20 cellular contexts compared by ENCODE assay signal in genomic region chr3:57233799-57234198, GRCh38. TPM values are rescaled to one million over a fixed set of nuclear protein-coding genes. Genes with fewer than 3 reads are reported as not detected.
DNase-seq lines count a peak whose midpoint lies in the region; ATAC-seq and TF ChIP-seq lines count a peak whose summit lies in the region.
"Had no signal": no experiment of that assay in that cellular context is flagged by ENCODE, and none has a peak within 500 bp of the region (broad histone marks: within the 10 kb centered on the region; RNA-seq: fewer than 3 reads in every experiment).

No MANE protein-coding gene starts in this region.

- no peaks in the 10 kb centered on the region for H3K27me3 ChIP-seq in Loucy (ENCODE audit: insufficient read depth, low read length, poor library complexity, severe bottlenecking)
- H3K27me3 ChIP-seq: BLaER1 had no signal

- no peak overlapping the region for H3K9ac ChIP-seq in Loucy (ENCODE audit: low read depth, low read length, poor library complexity, severe bottlenecking)
- H3K9ac ChIP-seq: BLaER1, GM23248 had no signal

- H3K4me1 Mint-ChIP-seq in activated B cell treated with CpG ODN at 0.5 μM for 24 hours = peaks cover 60% of the 10 kb centered on the region
- H3K4me1 Mint-ChIP-seq in stimulated activated memory B cell treated with anti-CD40 and anti-IgM and Interleukin-4, amounts not matched to agents 10 μg/mL and 1 μg/mL and 100 μg/mL, for 72 hours = peaks cover 34% of the 10 kb centered on the region
- peaks cover 19% of the 10 kb centered on the region for H3K4me1 Mint-ChIP-seq in activated CD8-positive, alpha-beta memory T cell treated with anti-CD3 and anti-CD28 coated beads, Interleukin-2, amount 10 ng/mL, durations not matched to agents 7 days and 5 days

- H3K4me3 Mint-ChIP-seq in activated B cell treated with CpG ODN at 0.5 μM for 24 hours = no peak overlapping the region
- no peak overlapping the region for H3K4me3 Mint-ChIP-seq in stimulated activated memory B cell treated with anti-CD40 and anti-IgM and Interleukin-4, amounts not matched to agents 10 μg/mL and 1 μg/mL and 100 μg/mL, for 72 hours
- no peak overlapping the region for H3K4me3 Mint-ChIP-seq in activated CD8-positive, alpha-beta memory T cell treated with anti-CD3 and anti-CD28 coated beads, Interleukin-2, amount 10 ng/mL, durations not matched to agents 7 days and 5 days
- H3K4me3 Mint-ChIP-seq: CD8-positive, alpha-beta T cell had no signal

- no peak overlapping the region for H3K27ac ChIP-seq in HEK293 (ENCODE audit: extremely low read depth, low read depth, low read length)
- H3K27ac ChIP-seq: BLaER1, C4-2B, GM23248 had no signal

- H3K9me3 ChIP-seq in HEK293 (ENCODE audit: control insufficient read depth, insufficient read depth, low read depth, low read length) (no peaks in the 10 kb centered on the region), Loucy (ENCODE audit: insufficient read depth, low read depth, low read length) (no peaks in the 10 kb centered on the region; the same call in 1 of the 2 replicates)
- H3K9me3 ChIP-seq: Caco-2 had no signal

- H3K9me2 ChIP-seq in Loucy (replicated peaks; ENCODE audit: low read depth, low read length) = no peaks in the 10 kb centered on the region

- H3K36me3 ChIP-seq in HEK293 (ENCODE audit: control insufficient read depth in 2 of 2, insufficient read depth in 1 of 2, low read length in 2 of 2) (peaks cover 7 to 18% of the 10 kb centered on the region in 2 experiments; a peak in 2 of 3 replicates), Loucy (ENCODE audit: insufficient read depth, low read length) (peaks cover 22% of the 10 kb centered on the region)

- ATAC-seq in activated B cell treated with CpG ODN at 0.5 μM for 24 hours (ENCODE audit: low read depth) = no peak
- ATAC-seq in stimulated activated memory B cell treated with anti-CD40 and anti-IgM and Interleukin-4, amounts not matched to agents 10 μg/mL and 1 μg/mL and 100 μg/mL, for 72 hours = no peak
- no peak for ATAC-seq in activated CD8-positive, alpha-beta memory T cell treated with anti-CD3 and anti-CD28 coated beads, Interleukin-2, amount 10 ng/mL, durations not matched to agents 7 days and 5 days
- ATAC-seq in HG03565 (IDR thresholded peaks at IDR 0.05; ENCODE audit: unreplicated experiment) = no peak
- ATAC-seq: CD8-positive, alpha-beta T cell had no signal

- H3K4me2 ChIP-seq in Loucy (ENCODE audit: low read depth, low read length, poor library complexity, severe bottlenecking) = peak overlapping the region; percentile 41
- H3K4me2 ChIP-seq: BLaER1 had no signal

- intact Hi-C loops in activated B cell treated with CpG ODN at 0.5 μM for 24 hours (cut with micrococcal nuclease) = loop anchor here (2.0 kb wide), 1 partner anchor 363 kb away; the partner anchor contains the start of gene ARF4

- TF ChIP-seq CTCF in HEK293 (tag by site-specific recombination; IDR thresholded peaks at IDR 0.05) = no peak
- TF ChIP-seq CTCF in Loucy (conservative IDR thresholded peaks at IDR 0.05; ENCODE audit: low read length) = no peak
- no peak for TF ChIP-seq CTCF in activated B cell treated with CpG ODN at 0.5 μM for 24 hours (IDR thresholded peaks at IDR 0.05)

- no peaks in the 10 kb centered on the region for H3F3A ChIP-seq in Loucy (ENCODE audit: low read depth)

- CTCF ChIA-PET in HEK293 (lab: Yijun Ruan, JAX) (no interaction called here), activated B cell treated with CpG ODN at 0.5 μM for 24 hours (lab: Charles Lee) (interaction anchor here (0.9 to 1.4 kb wide), 3 partner anchors 10 to 238 kb away, joined by 3 to 5 read pairs (median 3); no protein-coding TSS in a partner anchor)
- CTCF ChIA-PET in activated CD8-positive, alpha-beta memory T cell treated with anti-CD3 and anti-CD28 coated beads, Interleukin-2, amount 10 ng/mL, durations not matched to agents 7 days and 5 days (lab: Charles Lee) = interaction anchor here (0.9 to 3.4 kb wide), 3 partner anchors 11 to 245 kb away, joined by 3 to 7 read pairs (median 3); no protein-coding TSS in a partner anchor

- H3K4me1 ChIP-seq in HEK293 (ENCODE audit: control insufficient read depth, insufficient read depth, low read length) (no peaks in the 10 kb centered on the region; the same call in 1 of the 2 replicates), Loucy (ENCODE audit: insufficient read depth, low read length, poor library complexity, severe bottlenecking) (peaks cover 36% of the 10 kb centered on the region)

- peaks cover 74% of the 10 kb centered on the region for H3K79me2 ChIP-seq in Loucy (ENCODE audit: insufficient read depth, low read length)

- POLR2A ChIA-PET in HEK293 (lab: Yijun Ruan, JAX) (no interaction called here), activated B cell treated with CpG ODN at 0.5 μM for 24 hours (lab: Charles Lee) (interaction anchor here (0.7 to 2.1 kb wide), 4 partner anchors 8 to 551 kb away, joined by 3 to 6 read pairs (median 5); partner anchors contain the start of gene TASOR)

- H3K36me3 Mint-ChIP-seq in activated B cell treated with CpG ODN at 0.5 μM for 24 hours (ENCODE audit: low read depth) = peaks cover 23% of the 10 kb centered on the region
- H3K36me3 Mint-ChIP-seq in stimulated activated memory B cell treated with anti-CD40 and anti-IgM and Interleukin-4, amounts not matched to agents 10 μg/mL and 1 μg/mL and 100 μg/mL, for 72 hours = peaks cover 8% of the 10 kb centered on the region
- H3K36me3 Mint-ChIP-seq in activated CD8-positive, alpha-beta memory T cell treated with anti-CD3 and anti-CD28 coated beads, Interleukin-2, amount 10 ng/mL, durations not matched to agents 7 days and 5 days = peaks cover 14% of the 10 kb centered on the region

- H3K4me3 ChIP-seq in HEK293 (ENCODE audit: low read depth, low read length) (no peak overlapping the region), Loucy (ENCODE audit: low read length, poor library complexity, severe bottlenecking) (no peak overlapping the region)
- H3K4me3 ChIP-seq: BLaER1, GM23248 had no signal

- peak overlapping the region; percentile 53 for H3K27ac Mint-ChIP-seq in activated B cell treated with CpG ODN at 0.5 μM for 24 hours
- peak overlapping the region; percentile 90 for H3K27ac Mint-ChIP-seq in stimulated activated memory B cell treated with anti-CD40 and anti-IgM and Interleukin-4, amounts not matched to agents 10 μg/mL and 1 μg/mL and 100 μg/mL, for 72 hours
- H3K27ac Mint-ChIP-seq in activated CD8-positive, alpha-beta memory T cell treated with anti-CD3 and anti-CD28 coated beads, Interleukin-2, amount 10 ng/mL, durations not matched to agents 7 days and 5 days = no peak overlapping the region
- H3K27ac Mint-ChIP-seq: CD4-positive, CD25-positive, alpha-beta regulatory T cell; CD8-positive, alpha-beta T cell had no signal

- no peaks in the 10 kb centered on the region for H3K27me3 Mint-ChIP-seq in activated B cell treated with CpG ODN at 0.5 μM for 24 hours
- no peaks in the 10 kb centered on the region for H3K27me3 Mint-ChIP-seq in stimulated activated memory B cell treated with anti-CD40 and anti-IgM and Interleukin-4, amounts not matched to agents 10 μg/mL and 1 μg/mL and 100 μg/mL, for 72 hours
- no peaks in the 10 kb centered on the region for H3K27me3 Mint-ChIP-seq in activated CD8-positive, alpha-beta memory T cell treated with anti-CD3 and anti-CD28 coated beads, Interleukin-2, amount 10 ng/mL, durations not matched to agents 7 days and 5 days
- H3K27me3 Mint-ChIP-seq: CD4-positive, CD25-positive, alpha-beta regulatory T cell had no signal

- H2AFZ ChIP-seq in Loucy (ENCODE audit: low read length) = no peak overlapping the region
- H2AFZ ChIP-seq: GM23248 had no signal

- DNase-seq in activated B cell treated with CpG ODN at 0.5 μM for 24 hours (no peak), cerebellar nuclear complex (lab: John Stamatoyannopoulos, UW) (no peak)
- no peak for DNase-seq in activated CD8-positive, alpha-beta memory T cell treated with anti-CD3 and anti-CD28 coated beads, Interleukin-2, amount 10 ng/mL, durations not matched to agents 7 days and 5 days
- DNase-seq: Caco-2; CD4-positive, CD25-positive, alpha-beta regulatory T cell; CD8-positive, alpha-beta T cell; DMS153; DND-41; GM23248; H7; HCEC 1CT had no signal

- peaks cover 28% of the 10 kb centered on the region for H4K20me1 ChIP-seq in Loucy (ENCODE audit: insufficient read depth, low read length, poor library complexity, severe bottlenecking)

- no peaks in the 10 kb centered on the region for H3K9me3 Mint-ChIP-seq in activated B cell treated with CpG ODN at 0.5 μM for 24 hours
- H3K9me3 Mint-ChIP-seq in stimulated activated memory B cell treated with anti-CD40 and anti-IgM and Interleukin-4, amounts not matched to agents 10 μg/mL and 1 μg/mL and 100 μg/mL, for 72 hours = no peaks in the 10 kb centered on the region
- peaks cover under 1% of the 10 kb centered on the region for H3K9me3 Mint-ChIP-seq in activated CD8-positive, alpha-beta memory T cell treated with anti-CD3 and anti-CD28 coated beads, Interleukin-2, amount 10 ng/mL, durations not matched to agents 7 days and 5 days (ENCODE audit: low read depth)
- H3K9me3 Mint-ChIP-seq: CD4-positive, CD25-positive, alpha-beta regulatory T cell; CD8-positive, alpha-beta T cell had no signal

TF ChIP-seq in HEK293, 187 proteins besides CTCF, POLR2A, EP300 and RAD21 (continues in another document):
- TF ChIP-seq GLIS1 (tag by site-specific recombination; IDR thresholded peaks at IDR 0.05) (peak; percentile 28; the same call in 1 of the 2 replicates), ZNF664 (tag by site-specific recombination; IDR thresholded peaks at IDR 0.05) (no peak), ZNF692 (tag by site-specific recombination; IDR thresholded peaks at IDR 0.05) (no peak), OVOL3 (tag by site-specific recombination; IDR thresholded peaks at IDR 0.05) (no peak)

RNA-seq across cellular contexts. Expression of gene APPL1, which starts 6.3 kb away (rescaled TPM):
- total RNA-seq in activated B cell treated with CpG ODN at 0.5 μM for 24 hours = 58.3 and 62.0 TPM in 2 replicates
- total RNA-seq in activated CD8-positive, alpha-beta memory T cell treated with anti-CD3 and anti-CD28 coated beads, Interleukin-2, amount 10 ng/mL, durations not matched to agents 7 days and 5 days = 10 to 100 TPM; 31.3 to 34.4 TPM

RNA-seq across cellular contexts. Expression of gene HESX1, which starts 34.0 kb away (rescaled TPM):
- 0.24 TPM in 1 of 2 replicates, not detected in the other for total RNA-seq in activated B cell treated with CpG ODN at 0.5 μM for 24 hours
- under 1 TPM; 0.42 to 0.47 TPM for total RNA-seq in activated CD8-positive, alpha-beta memory T cell treated with anti-CD3 and anti-CD28 coated beads, Interleukin-2, amount 10 ng/mL, durations not matched to agents 7 days and 5 days
- total RNA-seq: A172; A673; CD4-positive, CD25-positive, alpha-beta regulatory T cell; CD8-positive, alpha-beta T cell; GM23248 had no signal

RNA-seq across cellular contexts. Expression of gene ASB14, which starts 58.7 kb away (rescaled TPM):
- not detected in 2 replicates for total RNA-seq in activated B cell treated with CpG ODN at 0.5 μM for 24 hours
- not detected for total RNA-seq in activated CD8-positive, alpha-beta memory T cell treated with anti-CD3 and anti-CD28 coated beads, Interleukin-2, amount 10 ng/mL, durations not matched to agents 7 days and 5 days
- total RNA-seq: A172; A673; Caco-2; CD4-positive, CD25-positive, alpha-beta regulatory T cell; CD8-positive, alpha-beta T cell; GM23248; H1 had no signal
